ENCODE assay signal across 28 cellular contexts in genomic region chr18:41396211-41396610, GRCh38.
DNase-seq lines count a peak whose midpoint lies in the region; FAIRE-seq and TF ChIP-seq lines count a peak whose summit lies in the region.
"Had no signal": no experiment of that assay in that cellular context is flagged by ENCODE, and none has a peak within 500 bp of the region (broad histone marks: within the 10 kb centered on the region; RNA-seq: fewer than 3 reads in every experiment).

No MANE protein-coding gene starts in this region.

- H4K20me1 ChIP-seq in keratinocyte (ENCODE audit: control insufficient read depth, extremely low read depth, insufficient read depth, low read length) = no peaks in the 10 kb centered on the region

- H3K4me1 ChIP-seq in keratinocyte (ENCODE audit: control insufficient read depth, extremely low read depth, insufficient read depth, low read length) (no peaks in the 10 kb centered on the region), stomach (peaks cover 0 to 12% (median 5%) of the 10 kb centered on the region in 4 donors)
- H3K4me1 ChIP-seq: SJSA1 had no signal

- DNase-seq in DMS53 (lab: John Stamatoyannopoulos, UW) = peak; percentile 25
- no peak for DNase-seq in DMS53 treated with DMSO at 0.1 percent for 48 hours (lab: John Stamatoyannopoulos, UW; ENCODE audit: unreplicated experiment)
- peak; percentile 66 for DNase-seq in NCI-H82 (lab: John Stamatoyannopoulos, UW)
- DNase-seq in keratinocyte (ENCODE audit: low read depth, low spot score) = no peak
- DNase-seq in stomach = no peak
- DNase-seq in erythroblast (lab: John Stamatoyannopoulos, UW) = no peak
- DNase-seq in substantia nigra (lab: John Stamatoyannopoulos, UW) = no peak
- DNase-seq: CD8-positive, alpha-beta T cell; GM23248; HFFc6; KG1; MG63; NCI-H1048; NCI-H187; NCI-H2081 treated with DMSO at 0.1 percent for 48 hours; NCI-H2171; NCI-H226; NCI-H524 treated with DMSO at 0.1 percent for 48 hours; NK-92 treated with Interleukin-12 subunit alpha and Interleukin-12 subunit beta, amount 100 ng/mL, for 24 hours; Right ventricle myocardium superior; RPMI8226; T-helper 1 cell had no signal

- intact Hi-C loops in stomach (cut with DNase I; ENCODE audit: low total_unique reads) = no loop called here

- FAIRE-seq in keratinocyte (lab: Jason Lieb, UNC) = peak; percentile 9
- FAIRE-seq: GM18507 had no signal

- H3K9ac ChIP-seq in keratinocyte (ENCODE audit: control insufficient read depth, extremely low read depth, insufficient read depth, low read length) = no peak overlapping the region
- H3K9ac ChIP-seq: GM23248 had no signal

- WGBS in stomach, 5 donors = 17 to 49% (median 31%) methylated on average over 3 of the region's 3 CpGs

- no peak overlapping the region for H3K4me3 ChIP-seq in keratinocyte (ENCODE audit: control insufficient read depth in 2 of 3, extremely low read depth in 1 of 3, insufficient read depth in 2 of 3, low read depth in 1 of 3, low read length in 3 of 3)
- H3K4me3 ChIP-seq in stomach = no peak overlapping the region
- H3K4me3 ChIP-seq: GM23248, HAP-1, MG63, SJSA1 had no signal

- H3K4me2 ChIP-seq in keratinocyte (ENCODE audit: control insufficient read depth, extremely low read depth, insufficient read depth, low read depth, low read length) = no peak overlapping the region

- dilution Hi-C loops in keratinocyte (cut with MboI; ENCODE audit: extremely low pct_ligation_motif_present, low sequenced_read_pairs) = no loop called here

- no peaks in the 10 kb centered on the region for H3K79me2 ChIP-seq in keratinocyte (ENCODE audit: control insufficient read depth, insufficient read depth, low read length)

- H3K27ac ChIP-seq in VCaP = peak overlapping the region; percentile 16; the same call in 1 of the 2 replicates
- H3K27ac ChIP-seq in keratinocyte (ENCODE audit: control insufficient read depth, insufficient read depth, low read length) = no peak overlapping the region
- H3K27ac ChIP-seq in stomach = no peak overlapping the region
- H3K27ac ChIP-seq in substantia nigra (ENCODE audit: low read depth, low read length, poor library complexity, severe bottlenecking) = no peak overlapping the region
- H3K27ac ChIP-seq: 22Rv1, C4-2B, GM23248, SJSA1 had no signal

- no peaks in the 10 kb centered on the region for H3K9me3 ChIP-seq in keratinocyte (ENCODE audit: control insufficient read depth, low read depth, low read length)
- H3K9me3 ChIP-seq in stomach = no peaks in the 10 kb centered on the region
- H3K9me3 ChIP-seq: HAP-1, MG63, SJSA1 had no signal

- TF ChIP-seq CTCF in VCaP (conservative IDR thresholded peaks at IDR 0.05) (no peak), keratinocyte (optimal IDR thresholded peaks at IDR 0.05 in 1 of 3, IDR thresholded peaks at IDR 0.05 in 1 of 3, conservative IDR thresholded peaks at IDR 0.05 in 1 of 3; ENCODE audit: extremely low read depth in 1 of 3, insufficient read depth in 2 of 3, low read length in 3 of 3) (no peak), stomach (IDR thresholded peaks at IDR 0.05) (no peak)

- H3K27me3 ChIP-seq in keratinocyte (ENCODE audit: control insufficient read depth, extremely low read depth, insufficient read depth, low read length) = no peaks in the 10 kb centered on the region
- H3K27me3 ChIP-seq in stomach = no peaks in the 10 kb centered on the region
- H3K27me3 ChIP-seq: MG63, SJSA1 had no signal

- H3K36me3 ChIP-seq in keratinocyte (ENCODE audit: control insufficient read depth in 2 of 2, extremely low read depth in 1 of 2, insufficient read depth in 2 of 2, low read length in 2 of 2) (no peaks in the 10 kb centered on the region), stomach (no peaks in the 10 kb centered on the region)
- H3K36me3 ChIP-seq: HAP-1, MG63, SJSA1 had no signal

- TF ChIP-seq POLR2A in stomach (IDR thresholded peaks at IDR 0.05) (no peak), erythroblast (IDR thresholded peaks at IDR 0.05; ENCODE audit: low read length) (no peak)

- H3K9me1 ChIP-seq in keratinocyte (ENCODE audit: control insufficient read depth, extremely low read depth, insufficient read depth, low read length) = no peaks in the 10 kb centered on the region

- TF ChIP-seq EP300 in stomach (IDR thresholded peaks at IDR 0.05) = no peak

- H2AFZ ChIP-seq in keratinocyte (ENCODE audit: control insufficient read depth, low read length) = no peak overlapping the region
- H2AFZ ChIP-seq: GM23248 had no signal

Comparison
In these comparisons a context has a peak if more than half of its experiments do, and no peak if none do; other contexts are left out.
1. DNase-seq: peak in DMS53 (single experiment) and NCI-H82 (single experiment); none in DMS53 treated with DMSO at 0.1 percent for 48 hours (single experiment), keratinocyte (single experiment), stomach (single experiment), erythroblast (0 of 2) and substantia nigra (0 of 49).